ENCODE assay signal across 25 cellular contexts in genomic region chr6:23410439-23410838, GRCh38.
"Had no signal": no experiment of that assay in that cellular context is flagged by ENCODE, and none has a peak within 500 bp of the region (broad histone marks: within the 10 kb centered on the region; RNA-seq: fewer than 3 reads in every experiment).

No MANE protein-coding gene starts in this region.

- H2AFZ ChIP-seq: hepatocyte had no signal

- H3K36me3 ChIP-seq: left lung, lower lobe of right lung, pancreas, prostate gland, sigmoid colon, spleen, suprapubic skin, thoracic aorta, tibial artery, upper lobe of right lung had no signal

- DNase-seq: kidney glomerular epithelial cell; left colon; left lung; lower lobe of right lung; naive thymus-derived CD8-positive, alpha-beta T cell; nucleus accumbens; pancreas; posterior cingulate gyrus; retina; right cardiac atrium; sigmoid colon; small intestine; spleen; stimulated activated CD4-positive, alpha-beta T cell treated with anti-CD3 and anti-CD28 coated beads, Interleukin-4, amount 100 ng/mL, for 24 hours; stimulated activated naive CD4-positive, alpha-beta T cell; tibial artery; trophoblast cell; upper lobe of right lung had no signal

- H3K4me1 ChIP-seq: left lung, lower lobe of right lung, pancreas, prostate gland, upper lobe of right lung had no signal

- H3K4me3 ChIP-seq: hepatocyte, left lung, lower lobe of right lung, pancreas, prostate gland, sigmoid colon, spleen, suprapubic skin, thoracic aorta, tibial artery, upper lobe of right lung had no signal

- H3K4me2 ChIP-seq: hepatocyte had no signal

- H3K27me3 ChIP-seq: hepatocyte, left lung, pancreas, sigmoid colon, spleen, suprapubic skin, tibial artery, upper lobe of right lung had no signal

- ATAC-seq: left colon; left lung; lower lobe of right lung; naive thymus-derived CD8-positive, alpha-beta T cell; pancreas; right cardiac atrium; stimulated activated effector memory CD8-positive, alpha-beta T cell treated with anti-CD3 and anti-CD28 coated beads, Interleukin-12 subunit alpha, Interleukin-12 subunit beta, amount 100 ng/mL, for 72 hours; upper lobe of right lung had no signal

- FAIRE-seq: keratinocyte, pancreas, small intestine, urothelium cell line had no signal

- H3K27ac ChIP-seq: hepatocyte, left lung, lower lobe of right lung, pancreas, prostate gland, sigmoid colon, spleen, suprapubic skin, thoracic aorta, tibial artery, upper lobe of right lung had no signal

- H3K79me2 ChIP-seq: hepatocyte had no signal

- H3K9me3 ChIP-seq: left lung, lower lobe of right lung, pancreas, prostate gland, sigmoid colon, spleen, suprapubic skin, thoracic aorta, tibial artery, upper lobe of right lung had no signal
